37 cellular contexts compared by ENCODE assay signal in genomic region chr16:84068041-84068440, GRCh38. TPM values are rescaled to one million over a fixed set of nuclear protein-coding genes. Genes with fewer than 3 reads are reported as not detected.
"Had no signal": no experiment of that assay in that cellular context is flagged by ENCODE, and none has a peak within 500 bp of the region (broad histone marks: within the 10 kb centered on the region; RNA-seq: fewer than 3 reads in every experiment).

No MANE protein-coding gene starts in this region.

- H3K4me1 Mint-ChIP-seq: T-cell had no signal

- H3K27ac Mint-ChIP-seq: activated B cell treated with CpG ODN at 0.5 μM for 24 hours; activated CD4-positive, alpha-beta memory T cell treated with anti-CD3 and anti-CD28 coated beads for 36 hours; activated naive CD8-positive, alpha-beta T cell treated with anti-CD3 and anti-CD28 coated beads for 36 hours; activated T-cell treated with anti-CD3 and anti-CD28 coated beads, Interleukin-2, amount 50 U/mL, for 72 hours; T-cell; T-helper 17 cell had no signal

- H3K27me3 Mint-ChIP-seq: activated B cell treated with CpG ODN at 0.5 μM for 24 hours; activated CD4-positive, alpha-beta memory T cell treated with anti-CD3 and anti-CD28 coated beads for 36 hours; activated naive CD8-positive, alpha-beta T cell treated with anti-CD3 and anti-CD28 coated beads for 36 hours; activated T-helper 17 cell treated with anti-CD3 and anti-CD28 coated beads, Interleukin-2, amount 50 U/mL, for 72 hours; T-cell; T-helper 17 cell had no signal

- H3K4me2 ChIP-seq: KMS-11 had no signal

- H3K27ac ChIP-seq: brain microvascular endothelial cell, KMS-11, Peyer's patch, SJSA1, VCaP had no signal

- H3K9ac ChIP-seq: KMS-11 had no signal

- H3K9me3 Mint-ChIP-seq: activated B cell treated with CpG ODN at 0.5 μM for 24 hours; activated CD4-positive, alpha-beta memory T cell treated with anti-CD3 and anti-CD28 coated beads for 36 hours; activated naive CD8-positive, alpha-beta T cell treated with anti-CD3 and anti-CD28 coated beads for 36 hours; activated T-cell treated with anti-CD3 and anti-CD28 coated beads, Interleukin-2, amount 50 U/mL, for 72 hours; activated T-helper 17 cell treated with anti-CD3 and anti-CD28 coated beads, Interleukin-2, amount 50 U/mL, for 72 hours; T-cell had no signal

- H3K4me3 Mint-ChIP-seq: activated B cell treated with CpG ODN at 0.5 μM for 24 hours; activated CD4-positive, alpha-beta memory T cell treated with anti-CD3 and anti-CD28 coated beads for 36 hours; activated naive CD8-positive, alpha-beta T cell treated with anti-CD3 and anti-CD28 coated beads for 36 hours; activated T-cell treated with anti-CD3 and anti-CD28 coated beads, Interleukin-2, amount 50 U/mL, for 72 hours; activated T-helper 17 cell treated with anti-CD3 and anti-CD28 coated beads, Interleukin-2, amount 50 U/mL, for 72 hours; T-cell; T-helper 17 cell had no signal

- H3K9me3 ChIP-seq: Peyer's patch, SJSA1 had no signal

- H3K27me3 ChIP-seq: brain microvascular endothelial cell, Peyer's patch, SJSA1 had no signal

- DNase-seq: activated B cell treated with CpG ODN at 0.5 μM for 24 hours; activated CD4-positive, alpha-beta memory T cell treated with anti-CD3 and anti-CD28 coated beads for 36 hours; activated CD4-positive, alpha-beta T cell treated with anti-CD3 and anti-CD28 coated beads for 4 hours; activated CD4-positive, alpha-beta T cell treated with anti-CD3 and anti-CD28 coated beads, Interleukin-2, amount 50 U/mL, for 1 hour; activated CD4-positive, CD25-positive, alpha-beta regulatory T cell treated with anti-CD3 and anti-CD28 coated beads, Interleukin-2, amount 50 U/mL, for 72 hours; activated CD8-positive, alpha-beta memory T cell treated with anti-CD3 and anti-CD28 coated beads, Interleukin-2, amount 50 U/mL, for 4 hours; activated effector memory CD4-positive, alpha-beta T cell treated with anti-CD3 and anti-CD28 coated beads, Interleukin-2, amount 50 U/mL, for 16 hours; activated naive CD4-positive, alpha-beta T cell; activated naive CD4-positive, alpha-beta T cell treated with anti-CD3 and anti-CD28 coated beads, Interleukin-2, amount 50 U/mL, for 16 hours; activated naive CD8-positive, alpha-beta T cell treated with anti-CD3 and anti-CD28 coated beads for 36 hours; activated T-cell treated with anti-CD3 and anti-CD28 coated beads, Interleukin-2, amount 50 U/mL, for 72 hours; amniotic stem cell; aorta; brain microvascular endothelial cell; central memory CD4-positive, alpha-beta T cell; MM.1S; MV-4-11; NCI-H1092; NCI-H1436 treated with DMSO at 0.1 percent for 48 hours; NCI-H1694 treated with DMSO at 0.1 percent for 48 hours; NCI-H2029; NCI-H2227 treated with DMSO at 0.1 percent for 48 hours; NCI-H446; NCI-H510A treated with DMSO at 0.1 percent for 48 hours; PC-3; Peyer's patch; RPMI8226; SHP77 treated with DMSO at 0.1 percent for 48 hours; T-cell; T-helper 17 cell; T-helper 9 cell had no signal

- H3K4me3 ChIP-seq: Peyer's patch, SJSA1 had no signal

- ATAC-seq: activated T-cell treated with anti-CD3 and anti-CD28 coated beads, Interleukin-2, amount 50 U/mL, for 72 hours; activated T-helper 17 cell treated with anti-CD3 and anti-CD28 coated beads, Interleukin-2, amount 50 U/mL, for 72 hours; PC-3; SK-N-SH treated with all-trans-retinoic acid at 6 μM for 48 hours; T-cell; T-helper 17 cell had no signal

- H3K4me1 ChIP-seq: Peyer's patch, SJSA1 had no signal

RNA-seq across cellular contexts. Expression of gene SLC38A8, which starts 25.4 kb away (rescaled TPM):
- total RNA-seq: activated B cell treated with CpG ODN at 0.5 μM for 24 hours; activated CD4-positive, alpha-beta memory T cell treated with anti-CD3 and anti-CD28 coated beads for 36 hours; activated naive CD8-positive, alpha-beta T cell treated with anti-CD3 and anti-CD28 coated beads for 36 hours; activated T-cell treated with anti-CD3 and anti-CD28 coated beads, Interleukin-2, amount 50 U/mL, for 72 hours; activated T-helper 17 cell treated with anti-CD3 and anti-CD28 coated beads, Interleukin-2, amount 50 U/mL, for 72 hours; aorta; LHCN-M2; PC-3; Peyer's patch; SJSA1; T-cell; T-helper 17 cell had no signal
- polyA plus RNA-seq: aorta had no signal
